14 cellular contexts compared by ENCODE assay signal in the genomic region with DNA sequence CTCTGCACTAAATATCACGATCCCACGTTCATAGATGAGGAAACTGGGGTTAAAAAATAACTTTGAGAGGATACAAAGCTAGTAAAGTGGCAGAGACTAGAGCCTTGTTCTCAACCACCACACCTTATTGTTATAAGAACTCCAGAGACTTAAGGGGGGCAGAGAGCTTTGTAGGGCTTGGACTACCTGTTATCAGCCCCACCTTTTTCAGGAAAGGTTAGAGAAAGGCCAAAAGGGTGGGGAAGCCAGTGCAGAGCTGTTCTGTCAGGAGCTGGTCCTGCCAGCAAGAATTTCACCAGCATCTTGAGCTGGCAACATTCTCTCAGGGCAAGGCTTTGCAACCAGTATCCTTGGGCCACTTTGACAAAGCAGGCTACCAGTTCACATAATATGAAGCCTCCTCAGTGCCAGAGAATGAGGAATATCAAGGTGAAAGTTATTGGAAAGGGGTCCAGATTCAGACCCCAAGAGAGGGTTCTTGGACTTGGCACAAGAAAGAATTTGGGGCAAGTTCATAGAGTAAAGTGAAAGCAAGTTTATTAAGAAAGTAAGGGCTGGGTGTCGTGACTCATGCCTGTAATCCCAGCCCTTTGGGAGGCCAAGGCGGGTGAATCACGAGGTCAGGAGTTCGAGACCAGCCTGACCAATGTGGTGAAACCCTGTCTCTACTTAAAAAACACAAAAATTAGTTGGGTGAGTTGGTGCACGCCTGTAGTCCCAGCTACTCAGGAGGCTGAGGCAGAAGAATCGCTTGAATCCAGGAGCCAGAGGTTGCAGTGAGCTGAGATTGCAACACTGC.
DNase-seq lines count a peak whose midpoint lies in the region; ATAC-seq and TF ChIP-seq lines count a peak whose summit lies in the region.
"Had no signal": no experiment of that assay in that cellular context is flagged by ENCODE, and none has a peak within 500 bp of the region (broad histone marks: within the 10 kb centered on the region; RNA-seq: fewer than 3 reads in every experiment).

No MANE protein-coding gene starts in this region.

- TF ChIP-seq CTCF in HCT116 (IDR thresholded peaks at IDR 0.05 in 2 of 3, conservative IDR thresholded peaks at IDR 0.05 in 1 of 3; ENCODE audit: borderline replicate concordance in 1 of 3, insufficient read depth in 1 of 3, low read depth in 2 of 3, low read length in 2 of 3) (no peak), PC-9 (conservative IDR thresholded peaks at IDR 0.05) (no peak)

- no TSS peak for BruUV-seq in HCT116 (replicated peaks; lab: Mats Ljungman, UMichigan)
- BruUV-seq in PC-9 (replicated peaks; lab: Mats Ljungman, UMichigan): no TSS peak

- H3K9me3 ChIP-seq in HCT116 (ENCODE audit: control insufficient read depth in 1 of 2, insufficient read depth in 1 of 2, low read depth in 1 of 2, low read length in 2 of 2) (no peaks in the 10 kb centered on the region), PC-9 (ENCODE audit: insufficient read depth, low read depth) (no peaks in the 10 kb centered on the region)
- H3K9me3 ChIP-seq: esophagus muscularis mucosa had no signal

- H3K36me3 Mint-ChIP-seq in stimulated activated effector memory CD8-positive, alpha-beta T cell treated with anti-CD3 and anti-CD28 coated beads, Interleukin-12 subunit alpha, Interleukin-12 subunit beta, amount 100 ng/mL, for 72 hours: no peaks in the 10 kb centered on the region
- H3K36me3 Mint-ChIP-seq: naive B cell had no signal

- no peaks in the 10 kb centered on the region for H3K36me3 ChIP-seq in HCT116 (ENCODE audit: control insufficient read depth in 1 of 2, insufficient read depth in 2 of 2, low read length in 2 of 2)
- no peaks in the 10 kb centered on the region for H3K36me3 ChIP-seq in PC-9 (ENCODE audit: low read depth)
- H3K36me3 ChIP-seq: esophagus muscularis mucosa had no signal

- no peaks in the 10 kb centered on the region for H3K79me2 ChIP-seq in HCT116 (ENCODE audit: insufficient read depth, low read length)
- no peaks in the 10 kb centered on the region for H3K79me2 ChIP-seq in PC-9 (ENCODE audit: low read depth)
- H3K79me2 ChIP-seq: parathyroid adenoma had no signal

- no peak overlapping the region for H3K4me3 Mint-ChIP-seq in stimulated activated effector memory CD8-positive, alpha-beta T cell treated with anti-CD3 and anti-CD28 coated beads, Interleukin-12 subunit alpha, Interleukin-12 subunit beta, amount 100 ng/mL, for 72 hours
- H3K4me3 Mint-ChIP-seq: naive B cell had no signal

- no peaks in the 10 kb centered on the region for H3K9me3 Mint-ChIP-seq in stimulated activated effector memory CD8-positive, alpha-beta T cell treated with anti-CD3 and anti-CD28 coated beads, Interleukin-12 subunit alpha, Interleukin-12 subunit beta, amount 100 ng/mL, for 72 hours
- H3K9me3 Mint-ChIP-seq: naive B cell had no signal

- TF ChIP-seq RAD21 in HCT116 (IDR thresholded peaks at IDR 0.05; ENCODE audit: low read depth): no peak

- H3K4me3 ChIP-seq in HCT116 (replicated peaks in 1 of 2; ENCODE audit: low read depth in 1 of 2, low read length in 2 of 2) (no peak overlapping the region), PC-9 (no peak overlapping the region)
- H3K4me3 ChIP-seq: esophagus muscularis mucosa had no signal

- POLR2A ChIA-PET in HCT116 (lab: Charles Lee): no interaction called here
- POLR2A ChIA-PET in PC-9 (lab: Charles Lee; ENCODE audit: unreplicated experiment): no interaction called here

- H3K4me2 ChIP-seq in HCT116 (ENCODE audit: low read length): peak overlapping the region; percentile 27
- peak overlapping the region; percentile 20; the same call in 1 of the 2 replicates for H3K4me2 ChIP-seq in PC-9

- RAD21 ChIA-PET in HCT116 (lab: Charles Lee; ENCODE audit: low non-redundant PET in 1 of 2, low total read pairs in 2 of 2, uncharacterized antibody in 2 of 2, unreplicated experiment in 2 of 2): no interaction called here

- H3K4me1 ChIP-seq in HCT116 (ENCODE audit: control insufficient read depth in 1 of 2, insufficient read depth in 2 of 2, low read length in 2 of 2): peaks cover 0 to 7% of the 10 kb centered on the region in 2 experiments; a peak in 2 of 4 replicates
- H3K4me1 ChIP-seq in PC-9 (replicated peaks; ENCODE audit: insufficient read depth): no peaks in the 10 kb centered on the region

- intact Hi-C loops in HCT116 (cut with micrococcal nuclease) (no loop called here), PC-9 (cut with micrococcal nuclease; ENCODE audit: unreplicated experiment) (no loop called here)

- no peaks in the 10 kb centered on the region for H3K9me2 ChIP-seq in HCT116 (ENCODE audit: insufficient read depth)
- no peaks in the 10 kb centered on the region for H3K9me2 ChIP-seq in PC-9 (ENCODE audit: insufficient read depth)

- H3K27me3 ChIP-seq in HCT116 (ENCODE audit: insufficient read depth, low read length): no peaks in the 10 kb centered on the region
- H3K27me3 ChIP-seq in PC-9 (ENCODE audit: insufficient read depth, low read depth): no peaks in the 10 kb centered on the region
- H3K27me3 ChIP-seq: esophagus muscularis mucosa had no signal

- ATAC-seq in HCT116 (no peak; the same call in 1 of the 2 replicates), HG03520 (IDR thresholded peaks at IDR 0.05; ENCODE audit: unreplicated experiment) (no peak)
- ATAC-seq in stimulated activated effector memory CD8-positive, alpha-beta T cell treated with anti-CD3 and anti-CD28 coated beads, Interleukin-12 subunit alpha, Interleukin-12 subunit beta, amount 100 ng/mL, for 72 hours: no peak

- H3K27ac Mint-ChIP-seq in stimulated activated effector memory CD8-positive, alpha-beta T cell treated with anti-CD3 and anti-CD28 coated beads, Interleukin-12 subunit alpha, Interleukin-12 subunit beta, amount 100 ng/mL, for 72 hours: peak overlapping the region; percentile 70

- no peak overlapping the region for H2AFZ ChIP-seq in HCT116 (ENCODE audit: low read depth, low read length, poor library complexity, severe bottlenecking)
- no peak overlapping the region for H2AFZ ChIP-seq in PC-9

- TF ChIP-seq POLR2A in HCT116 (IDR thresholded peaks at IDR 0.05; ENCODE audit: borderline replicate concordance, extremely low read depth, insufficient read depth, insufficient read length): no peak

- no peak overlapping the region for H3K9ac ChIP-seq in HCT116 (ENCODE audit: low read length)
- H3K9ac ChIP-seq: parathyroid adenoma had no signal

- H4K20me1 ChIP-seq in HCT116 (ENCODE audit: insufficient read depth) (no peaks in the 10 kb centered on the region), PC-9 (ENCODE audit: insufficient read depth) (no peaks in the 10 kb centered on the region)

- DNase-seq in HCT116 (ENCODE audit: low read depth, low spot score) (no peak), PC-9 (peak in 1 of 2 experiments; percentile 61), iris pigment epithelial cell (ENCODE audit: low read depth) (peak; percentile 21), AG08396 (ENCODE audit: low spot score) (no peak), ecto neural progenitor cell (ENCODE audit: low spot score) (no peak)
- no peak for DNase-seq in stimulated activated effector memory CD8-positive, alpha-beta T cell treated with anti-CD3 and anti-CD28 coated beads, Interleukin-12 subunit alpha, Interleukin-12 subunit beta, amount 100 ng/mL, for 72 hours (ENCODE audit: low spot score in 2 of 2)
- DNase-seq: activated CD8-positive, alpha-beta memory T cell treated with anti-CD3 and anti-CD28 coated beads for 24 hours; dermis blood vessel endothelial cell; left cardiac atrium; naive B cell; SHP77 had no signal

- peaks cover 13% of the 10 kb centered on the region for H3K4me1 Mint-ChIP-seq in stimulated activated effector memory CD8-positive, alpha-beta T cell treated with anti-CD3 and anti-CD28 coated beads, Interleukin-12 subunit alpha, Interleukin-12 subunit beta, amount 100 ng/mL, for 72 hours

- H3K27ac ChIP-seq in HCT116 (ENCODE audit: low read depth, low read length) (no peak overlapping the region), PC-9 (no peak overlapping the region)
- H3K27ac ChIP-seq: esophagus muscularis mucosa had no signal

- no peaks in the 10 kb centered on the region for H3F3A ChIP-seq in PC-9 (ENCODE audit: insufficient read depth, low read depth)

- CTCF ChIA-PET in HCT116 (lab: Charles Lee): no interaction called here
- CTCF ChIA-PET in PC-9 (lab: Charles Lee): no interaction called here

TF ChIP-seq in HCT116, 20 proteins besides CTCF, POLR2A, EP300 and RAD21:
- TF ChIP-seq ELF1 (IDR thresholded peaks at IDR 0.05; ENCODE audit: borderline replicate concordance, low read depth): no peak
- no peak for TF ChIP-seq ZFX (IDR thresholded peaks at IDR 0.05)
